Comparison of ENCODE assay signal across 9 cellular contexts in genomic region chr12:124520896-124521295, GRCh38. TPM values are rescaled to one million over a fixed set of nuclear protein-coding genes. Genes with fewer than 3 reads are reported as not detected.
DNase-seq lines count a peak whose midpoint lies in the region; ATAC-seq and TF ChIP-seq lines count a peak whose summit lies in the region.
"Had no signal": no experiment of that assay in that cellular context is flagged by ENCODE, and none has a peak within 500 bp of the region (broad histone marks: within the 10 kb centered on the region; RNA-seq: fewer than 3 reads in every experiment).

No MANE protein-coding gene starts in this region.

- peaks cover 35% of the 10 kb centered on the region for H3K36me3 ChIP-seq in NT2/D1 (ENCODE audit: insufficient read depth, insufficient read length, low read length)
- H3K36me3 ChIP-seq in breast epithelium, result no peaks in the 10 kb centered on the region
- no peaks in the 10 kb centered on the region for H3K36me3 ChIP-seq in testis (ENCODE audit: low read depth, missing control alignments)

- intact Hi-C loops in breast epithelium (cut with DNase I; ENCODE audit: low total_unique reads) (no loop called here), testis (cut with DNase I; ENCODE audit: low total_unique reads) (no loop called here)

- no peaks in the 10 kb centered on the region for H3K27me3 ChIP-seq in NT2/D1 (ENCODE audit: insufficient read depth, insufficient read length)
- no peaks in the 10 kb centered on the region for H3K27me3 ChIP-seq in breast epithelium
- no peaks in the 10 kb centered on the region for H3K27me3 ChIP-seq in testis

- no peak overlapping the region for H3K4me3 ChIP-seq in NT2/D1 (ENCODE audit: insufficient read length, low read depth)
- H3K4me3 ChIP-seq in breast epithelium, result no peak overlapping the region
- no peak overlapping the region for H3K4me3 ChIP-seq in testis

- ATAC-seq in HG02885 (IDR thresholded peaks at IDR 0.05; ENCODE audit: poor library complexity, unreplicated experiment), result no peak
- ATAC-seq: HepG2 had no signal

- peaks cover 20% of the 10 kb centered on the region for H3K4me1 ChIP-seq in NT2/D1 (ENCODE audit: insufficient read depth, insufficient read length)
- peaks cover 27 to 37% of the 10 kb centered on the region in 2 donors for H3K4me1 ChIP-seq in breast epithelium
- peaks cover 57% of the 10 kb centered on the region for H3K4me1 ChIP-seq in testis

- peak overlapping the region; percentile 21 for H3K9ac ChIP-seq in NT2/D1 (ENCODE audit: insufficient read length, low read depth)

- DNase-seq in NT2/D1 (ENCODE audit: low read depth, low spot score), result no peak
- DNase-seq in breast epithelium (ENCODE audit: low spot score in 2 of 2), result no peak
- peak; percentile 66 to 71 for DNase-seq in lung microvascular endothelial cell (ENCODE audit: low read depth in 2 of 2)
- DNase-seq in testis, result no peak
- no peak for DNase-seq in T-helper 9 cell
- no peak for DNase-seq in GM19240 (ENCODE audit: insufficient read length, low spot score)
- DNase-seq in NCI-H748 treated with DMSO at 0.1 percent for 48 hours (lab: John Stamatoyannopoulos, UW), result no peak

- TF ChIP-seq POLR2A in breast epithelium (IDR thresholded peaks at IDR 0.05) (no peak), testis (IDR thresholded peaks at IDR 0.05) (no peak)

- TF ChIP-seq CTCF in breast epithelium (IDR thresholded peaks at IDR 0.05), result no peak
- no peak for TF ChIP-seq CTCF in testis (IDR thresholded peaks at IDR 0.05)

- H3K9me3 ChIP-seq in NT2/D1 (ENCODE audit: insufficient read depth, low read length), result no peaks in the 10 kb centered on the region
- no peaks in the 10 kb centered on the region for H3K9me3 ChIP-seq in breast epithelium
- no peaks in the 10 kb centered on the region for H3K9me3 ChIP-seq in testis

- 52 to 76% methylated on average over 4 to 7 of the region's 9 CpGs for WGBS in testis, 2 donors

- H3K27ac ChIP-seq in breast epithelium, result peak overlapping the region; percentile 97
- peak overlapping the region; percentile 61 to 97 for H3K27ac ChIP-seq in testis

RNA-seq across cellular contexts. Expression of gene NCOR2, which starts 46.5 kb away (rescaled TPM):
- total RNA-seq in breast epithelium (10 to 100 TPM; 58.4 to 83.9 (median 71.7) TPM), lung microvascular endothelial cell (10.5 TPM in 2 replicates), testis (100 to 1,000 TPM; 212 TPM)
- 62.6 TPM for polyA plus RNA-seq in testis (ENCODE audit: insufficient read depth, low read depth, low replicate concordance)

Comparison
In these comparisons a context has a peak if more than half of its experiments do, and no peak if none do; other contexts are left out.
1. DNase-seq: peak in lung microvascular endothelial cell (2 of 2); none in NT2/D1 (single experiment), breast epithelium (0 of 2), testis (single experiment), T-helper 9 cell (single experiment), GM19240 (single experiment) and NCI-H748 treated with DMSO at 0.1 percent for 48 hours (single experiment).